ENCODE assay signal across 8 cellular contexts in genomic region chr1:230109871-230110667, GRCh38. TPM values are rescaled to one million over a fixed set of nuclear protein-coding genes. Genes with fewer than 3 reads are reported as not detected.
A peak's percentile ranks its signal among the peaks of the same experiment; 100 is the strongest.
DNase-seq lines count a peak whose midpoint lies in the region; ATAC-seq and TF ChIP-seq lines count a peak whose summit lies in the region.

No MANE protein-coding gene starts in this region.

- TF ChIP-seq CTCF in neural cell (IDR thresholded peaks at IDR 0.05; ENCODE audit: poor library complexity, severe bottlenecking) (peak; percentile 21), dorsolateral prefrontal cortex (IDR thresholded peaks at IDR 0.05 in 54 of 56, conservative IDR thresholded peaks at IDR 0.05 in 2 of 56; ENCODE audit: low read depth in 1 of 56, partially characterized antibody in 56 of 56) (no peak)

- no peak overlapping the region for H3K4me3 ChIP-seq in neural cell (ENCODE audit: low read length)
- no peak overlapping the region for H3K4me3 ChIP-seq in dorsolateral prefrontal cortex

- no peaks in the 10 kb centered on the region for H3F3A ChIP-seq in neural cell (ENCODE audit: insufficient read depth, low read length, poor library complexity, severe bottlenecking)

- peak; percentile 82 for ATAC-seq in GM19467 (IDR thresholded peaks at IDR 0.05; ENCODE audit: unreplicated experiment)
- peak; percentile 71 for ATAC-seq in HG03469 (IDR thresholded peaks at IDR 0.05; ENCODE audit: unreplicated experiment)

- no peaks in the 10 kb centered on the region for H4K20me1 ChIP-seq in neural cell (ENCODE audit: insufficient read depth)

- no peaks in the 10 kb centered on the region for H3K27me3 ChIP-seq in neural cell (ENCODE audit: insufficient read depth, low read depth, low read length)
- H3K27me3 ChIP-seq in dorsolateral prefrontal cortex, result no peaks in the 10 kb centered on the region

- H3K36me3 ChIP-seq in neural cell (ENCODE audit: insufficient read depth, low read length), result peaks cover 3% of the 10 kb centered on the region

- no peak for TF ChIP-seq RAD21 in neural cell (conservative IDR thresholded peaks at IDR 0.05)

- no peak overlapping the region for H3K4me2 ChIP-seq in neural cell (ENCODE audit: low read length)

- no peaks in the 10 kb centered on the region for H3K9me2 ChIP-seq in neural cell (ENCODE audit: insufficient read depth, low read length)

- no peak for TF ChIP-seq EP300 in neural cell (conservative IDR thresholded peaks at IDR 0.05; ENCODE audit: poor library complexity, severe bottlenecking)

- no peak overlapping the region for H3K9ac ChIP-seq in neural cell (ENCODE audit: low read length)

- DNase-seq in DMS53 (lab: John Stamatoyannopoulos, UW) (peak; percentile 81), dorsolateral prefrontal cortex (no peak), dermis blood vessel endothelial cell (no peak), H4 (ENCODE audit: low spot score) (no peak)
- peak; percentile 36 for DNase-seq in activated CD8-positive, alpha-beta memory T cell treated with anti-CD3 and anti-CD28 coated beads, Interleukin-2, amount 50 U/mL, for 24 hours (ENCODE audit: extremely low read depth)

- peaks cover 8% of the 10 kb centered on the region for H3K79me2 ChIP-seq in neural cell (replicated peaks; ENCODE audit: insufficient read depth, low read length)

- H2AFZ ChIP-seq in neural cell (ENCODE audit: low read depth, low read length), result no peak overlapping the region

- H3K9me3 ChIP-seq in neural cell (ENCODE audit: low read length), result no peaks in the 10 kb centered on the region

- H3K27ac ChIP-seq in neural cell (ENCODE audit: low read length) (no peak overlapping the region), dorsolateral prefrontal cortex (peak overlapping the region in 4 of 59 donors; percentile 18 to 59 (median 36))

- intact Hi-C loops in dorsolateral prefrontal cortex (cut with DNase I), result loop anchor here in 1 of 2 donors (2.0 to 5.0 kb wide), 3 partner anchors 37 to 62 kb away; no protein-coding TSS in a partner anchor

TF ChIP-seq in neural cell, 6 proteins besides CTCF, POLR2A, EP300 and RAD21:
- no peak for TF ChIP-seq POLR2AphosphoS5 (IDR thresholded peaks at IDR 0.05)
- no peak for TF ChIP-seq SMC3 (conservative IDR thresholded peaks at IDR 0.05; ENCODE audit: poor library complexity)
- TF ChIP-seq EZH2 (IDR thresholded peaks at IDR 0.05; ENCODE audit: borderline replicate concordance, insufficient read depth, low read length, poor library complexity, severe bottlenecking), result no peak
- TF ChIP-seq, protein P1, sequence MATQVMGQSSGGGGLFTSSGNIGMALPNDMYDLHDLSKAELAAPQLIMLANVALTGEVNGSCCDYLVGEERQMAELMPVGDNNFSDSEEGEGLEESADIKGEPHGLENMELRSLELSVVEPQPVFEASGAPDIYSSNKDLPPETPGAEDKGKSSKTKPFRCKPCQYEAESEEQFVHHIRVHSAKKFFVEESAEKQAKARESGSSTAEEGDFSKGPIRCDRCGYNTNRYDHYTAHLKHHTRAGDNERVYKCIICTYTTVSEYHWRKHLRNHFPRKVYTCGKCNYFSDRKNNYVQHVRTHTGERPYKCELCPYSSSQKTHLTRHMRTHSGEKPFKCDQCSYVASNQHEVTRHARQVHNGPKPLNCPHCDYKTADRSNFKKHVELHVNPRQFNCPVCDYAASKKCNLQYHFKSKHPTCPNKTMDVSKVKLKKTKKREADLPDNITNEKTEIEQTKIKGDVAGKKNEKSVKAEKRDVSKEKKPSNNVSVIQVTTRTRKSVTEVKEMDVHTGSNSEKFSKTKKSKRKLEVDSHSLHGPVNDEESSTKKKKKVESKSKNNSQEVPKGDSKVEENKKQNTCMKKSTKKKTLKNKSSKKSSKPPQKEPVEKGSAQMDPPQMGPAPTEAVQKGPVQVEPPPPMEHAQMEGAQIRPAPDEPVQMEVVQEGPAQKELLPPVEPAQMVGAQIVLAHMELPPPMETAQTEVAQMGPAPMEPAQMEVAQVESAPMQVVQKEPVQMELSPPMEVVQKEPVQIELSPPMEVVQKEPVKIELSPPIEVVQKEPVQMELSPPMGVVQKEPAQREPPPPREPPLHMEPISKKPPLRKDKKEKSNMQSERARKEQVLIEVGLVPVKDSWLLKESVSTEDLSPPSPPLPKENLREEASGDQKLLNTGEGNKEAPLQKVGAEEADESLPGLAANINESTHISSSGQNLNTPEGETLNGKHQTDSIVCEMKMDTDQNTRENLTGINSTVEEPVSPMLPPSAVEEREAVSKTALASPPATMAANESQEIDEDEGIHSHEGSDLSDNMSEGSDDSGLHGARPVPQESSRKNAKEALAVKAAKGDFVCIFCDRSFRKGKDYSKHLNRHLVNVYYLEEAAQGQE (IDR thresholded peaks at IDR 0.05; ENCODE audit: borderline replicate concordance), result no peak
- TF ChIP-seq TAF1 (IDR thresholded peaks at IDR 0.05; ENCODE audit: low read depth), result no peak
- TF ChIP-seq MXI1 (conservative IDR thresholded peaks at IDR 0.05; ENCODE audit: poor library complexity, severe bottlenecking), result no peak

RNA-seq across cellular contexts. Expression of gene GALNT2, which starts 43.0 kb away (rescaled TPM):
- polyA plus RNA-seq in neural cell, result 38.8 and 43.5 TPM in 2 replicates
- 57.3 and 63.1 TPM in 2 replicates for polyA minus RNA-seq in neural cell
- total RNA-seq in dorsolateral prefrontal cortex, result 10 to 100 TPM; 32.6 to 75.9 (median 45.2) TPM
- 49.4 and 90.3 TPM in 2 replicates for total RNA-seq in dermis blood vessel endothelial cell
- 40.9 and 50.4 TPM in 2 replicates for total RNA-seq in H4 (2014; rRNA removed; shearing (Covaris generic))

Comparison
In these comparisons a context has a peak if more than half of its experiments do, and no peak if none do; other contexts are left out.
1. DNase-seq: peak in DMS53 (single experiment) and activated CD8-positive, alpha-beta memory T cell treated with anti-CD3 and anti-CD28 coated beads, Interleukin-2, amount 50 U/mL, for 24 hours (single experiment); none in dorsolateral prefrontal cortex (0 of 10), dermis blood vessel endothelial cell (single experiment) and H4 (single experiment).